In genomic region chr15:76217029-76217866, GRCh38 we compare ENCODE assay signal across 15 cellular contexts.
DNase-seq lines count a peak whose midpoint lies in the region; ATAC-seq and TF ChIP-seq lines count a peak whose summit lies in the region.
"Had no signal": no experiment of that assay in that cellular context is flagged by ENCODE, and none has a peak within 500 bp of the region (broad histone marks: within the 10 kb centered on the region; RNA-seq: fewer than 3 reads in every experiment).

No MANE protein-coding gene starts in this region.

- H3K27me3 ChIP-seq in breast epithelium (no peaks in the 10 kb centered on the region), adipocyte (replicated peaks; ENCODE audit: control insufficient read depth, insufficient read depth, low read length) (no peaks in the 10 kb centered on the region)
- H3K27me3 ChIP-seq: cardiac muscle cell had no signal

- H3K4me3 ChIP-seq in breast epithelium (no peak overlapping the region), adipocyte (ENCODE audit: low read length) (no peak overlapping the region)
- H3K4me3 ChIP-seq: cardiac muscle cell had no signal

- peaks cover 0 to 8% of the 10 kb centered on the region in 2 donors for H3K4me1 ChIP-seq in breast epithelium
- no peaks in the 10 kb centered on the region for H3K4me1 ChIP-seq in adipocyte (ENCODE audit: control insufficient read depth, insufficient read depth, low read length)

- no peak overlapping the region for H3K9ac ChIP-seq in adipocyte (ENCODE audit: low read length)

- peaks cover 57% of the 10 kb centered on the region for H3K36me3 Mint-ChIP-seq in MCF 10A (ENCODE audit: insufficient read depth, unreplicated experiment)
- peaks cover 4 to 29% (median 12%) of the 10 kb centered on the region in 3 donors for H3K36me3 Mint-ChIP-seq in immature natural killer cell

- no peak for TF ChIP-seq CTCF in MCF 10A (IDR thresholded peaks at IDR 0.05; ENCODE audit: unreplicated experiment)
- TF ChIP-seq CTCF in breast epithelium (IDR thresholded peaks at IDR 0.05): no peak

- BruUV-seq in MCF 10A (replicated peaks; lab: Mats Ljungman, UMichigan): no TSS peak

- CTCF ChIA-PET in MCF 10A (lab: Yijun Ruan, JAX): interaction anchor here (0.7 to 1.8 kb wide), 4 partner anchors 18 to 685 kb away, joined by 3 to 7 read pairs (median 4); no protein-coding TSS in a partner anchor

- H3K27me3 Mint-ChIP-seq in MCF 10A (ENCODE audit: insufficient read depth, unreplicated experiment) (no peaks in the 10 kb centered on the region), immature natural killer cell (ENCODE audit: low read depth in 3 of 3) (peaks cover 0 to 2% (median 2%) of the 10 kb centered on the region in 3 donors)

- POLR2A ChIA-PET in MCF 10A (lab: Yijun Ruan, JAX): interaction anchor here (0.7 to 2.7 kb wide), 6 partner anchors 11 to 68 kb away, joined by 3 to 15 read pairs (median 4); no protein-coding TSS in a partner anchor

- no peak overlapping the region for H3K27ac ChIP-seq in breast epithelium
- H3K27ac ChIP-seq: cardiac muscle cell had no signal

- H3K4me1 Mint-ChIP-seq in MCF 10A (ENCODE audit: insufficient read depth, unreplicated experiment): peaks cover 24% of the 10 kb centered on the region
- peaks cover 25 to 42% of the 10 kb centered on the region in 2 donors for H3K4me1 Mint-ChIP-seq in immature natural killer cell

- DNase-seq in MCF 10A (ENCODE audit: unreplicated experiment) (peak; percentile 88), breast epithelium (ENCODE audit: low spot score in 2 of 2) (no peak), adipocyte (ENCODE audit: low read depth) (peak; percentile 28), immature natural killer cell (no peak), NCI-H146 (lab: John Stamatoyannopoulos, UW) (no peak)
- no peak for DNase-seq in stimulated activated CD4-positive, alpha-beta T cell treated with anti-CD3 and anti-CD28 coated beads, Interleukin-4, amount 100 ng/mL, for 4 hours
- no peak for DNase-seq in activated naive CD4-positive, alpha-beta T cell (lab: John Stamatoyannopoulos, UW)
- DNase-seq: activated CD4-positive, alpha-beta T cell treated with anti-CD3 and anti-CD28 coated beads for 1 hour; activated T-cell treated with anti-CD3 and anti-CD28 coated beads, Interleukin-2, amount 50 U/mL, for 72 hours; islet precursor cell; MV-4-11; trophoblast cell had no signal

- H3K36me3 ChIP-seq in breast epithelium: no peaks in the 10 kb centered on the region
- H3K36me3 ChIP-seq in adipocyte (ENCODE audit: control insufficient read depth, insufficient read depth, low read length, severe bottlenecking): peaks cover 68% of the 10 kb centered on the region

- H3K9me3 Mint-ChIP-seq in MCF 10A (ENCODE audit: unreplicated experiment) (no peaks in the 10 kb centered on the region), immature natural killer cell (no peaks in the 10 kb centered on the region)
- H3K9me3 Mint-ChIP-seq: activated T-cell treated with anti-CD3 and anti-CD28 coated beads, Interleukin-2, amount 50 U/mL, for 72 hours had no signal

- no peak for TF ChIP-seq POLR2A in breast epithelium (IDR thresholded peaks at IDR 0.05)

- no peaks in the 10 kb centered on the region for H3K9me3 ChIP-seq in breast epithelium
- no peaks in the 10 kb centered on the region for H3K9me3 ChIP-seq in adipocyte (ENCODE audit: control insufficient read depth, low read length)

- no peak for ATAC-seq in GM18517 (IDR thresholded peaks at IDR 0.05; ENCODE audit: unreplicated experiment)
- ATAC-seq: activated T-cell treated with anti-CD3 and anti-CD28 coated beads, Interleukin-2, amount 50 U/mL, for 72 hours had no signal

- H3K27ac Mint-ChIP-seq in MCF 10A (ENCODE audit: low read depth, unreplicated experiment): peak overlapping the region; percentile 16
- peak overlapping the region in 4 of 6 donors; percentile 8 to 47 (median 14) for H3K27ac Mint-ChIP-seq in immature natural killer cell
- H3K27ac Mint-ChIP-seq: activated T-cell treated with anti-CD3 and anti-CD28 coated beads, Interleukin-2, amount 50 U/mL, for 72 hours had no signal

- intact Hi-C loops in MCF 10A (cut with micrococcal nuclease): no loop called here
- intact Hi-C loops in breast epithelium (cut with DNase I; ENCODE audit: low total_unique reads): no loop called here

- H3K4me3 Mint-ChIP-seq in MCF 10A (ENCODE audit: unreplicated experiment) (peak overlapping the region; percentile 7), immature natural killer cell (peak overlapping the region in 1 of 5 donors; percentile 5)
- H3K4me3 Mint-ChIP-seq: activated T-cell treated with anti-CD3 and anti-CD28 coated beads, Interleukin-2, amount 50 U/mL, for 72 hours; neural crest cell had no signal

Comparison
In these comparisons a context has a peak if more than half of its experiments do, and no peak if none do; other contexts are left out.
1. DNase-seq: peak in MCF 10A (single experiment) and adipocyte (single experiment); none in breast epithelium (0 of 2), immature natural killer cell (0 of 3), stimulated activated CD4-positive, alpha-beta T cell treated with anti-CD3 and anti-CD28 coated beads, Interleukin-4, amount 100 ng/mL, for 4 hours (0 of 2), activated naive CD4-positive, alpha-beta T cell (0 of 4) and NCI-H146 (single experiment).